In the genomic region with DNA sequence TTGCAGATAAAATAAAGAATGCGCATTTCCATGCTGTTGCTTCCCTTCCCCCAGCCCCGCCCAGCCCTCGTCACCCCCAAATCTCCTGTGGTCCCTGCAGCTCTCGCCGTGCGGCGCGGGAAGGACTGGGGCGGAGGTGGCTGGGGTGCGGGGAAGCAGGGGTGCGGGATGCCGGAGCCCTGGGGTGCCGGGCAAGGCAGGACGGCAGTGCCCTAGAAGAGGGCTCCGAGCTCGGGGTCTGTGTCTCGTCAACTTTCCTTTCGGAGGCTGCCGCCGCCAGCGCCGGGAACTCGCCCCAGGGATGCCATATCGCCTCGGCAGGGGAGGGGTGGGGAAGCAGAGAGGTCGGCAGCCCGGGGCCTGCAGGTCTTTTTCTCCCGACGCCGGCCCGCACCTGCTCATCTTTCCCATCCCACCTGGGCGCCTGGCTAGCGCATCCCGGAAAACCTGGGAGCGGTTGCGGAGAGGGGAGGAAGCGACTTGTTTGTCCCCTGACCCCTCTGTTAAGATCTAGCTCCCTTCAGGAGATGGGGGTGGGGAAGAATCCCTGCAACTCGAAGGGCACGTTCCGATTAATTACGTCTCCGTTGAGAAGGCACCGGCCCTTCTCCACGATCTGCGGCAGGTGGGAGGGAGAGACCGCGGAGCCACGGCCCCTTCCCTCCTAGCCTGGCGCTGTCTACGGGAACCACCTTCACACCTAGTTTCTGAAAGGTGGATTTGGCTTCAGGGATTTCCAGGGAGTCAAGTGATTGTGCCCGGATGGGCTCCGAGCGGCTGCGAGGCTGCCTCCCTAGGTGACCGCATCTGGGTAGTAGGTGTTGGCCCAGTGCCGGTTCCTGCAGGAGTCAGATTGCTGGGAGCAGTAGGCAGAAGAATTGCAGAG, we compare ENCODE assay signal across 8 cellular contexts. TPM values are rescaled to one million over a fixed set of nuclear protein-coding genes. Genes with fewer than 3 reads are reported as not detected.
DNase-seq lines count a peak whose midpoint lies in the region; ATAC-seq and TF ChIP-seq lines count a peak whose summit lies in the region.

No MANE protein-coding gene starts in this region.

- H3K27ac ChIP-seq in esophagus (ENCODE audit: low read depth in 2 of 2, low read length in 1 of 2) = no peak overlapping the region
- H3K27ac ChIP-seq in CD8-positive, alpha-beta T cell (ENCODE audit: low read depth, low read length) = no peak overlapping the region

- H3K4me1 ChIP-seq in esophagus (ENCODE audit: control insufficient read depth in 2 of 2, insufficient read depth in 2 of 2, low read length in 1 of 2) = peaks cover 5 to 8% of the 10 kb centered on the region in 2 donors
- H3K4me1 ChIP-seq in CD8-positive, alpha-beta T cell (ENCODE audit: insufficient read depth, low read length) = no peaks in the 10 kb centered on the region

- no peaks in the 10 kb centered on the region for H3K36me3 Mint-ChIP-seq in CD8-positive, alpha-beta T cell

- no peaks in the 10 kb centered on the region for H3K9me3 ChIP-seq in esophagus (ENCODE audit: control insufficient read depth in 2 of 2, insufficient read depth in 1 of 2, low read depth in 1 of 2, low read length in 1 of 2)
- no peaks in the 10 kb centered on the region for H3K9me3 ChIP-seq in CD8-positive, alpha-beta T cell (ENCODE audit: low read length)

- TF ChIP-seq CTCF in omental fat pad (IDR thresholded peaks at IDR 0.05) = no peak
- no peak for TF ChIP-seq CTCF in CD8-positive, alpha-beta T cell (IDR thresholded peaks at IDR 0.05)

- H3K9me3 Mint-ChIP-seq in CD8-positive, alpha-beta T cell = peaks cover 3% of the 10 kb centered on the region

- H3K27ac Mint-ChIP-seq in CD8-positive, alpha-beta T cell = no peak overlapping the region

- CTCF ChIA-PET in CD8-positive, alpha-beta T cell (lab: Charles Lee) = no interaction called here

- H3K4me3 ChIP-seq in esophagus (ENCODE audit: low read depth in 1 of 2, low read length in 2 of 2) = peak overlapping the region; percentile 40 to 43
- no peak overlapping the region for H3K4me3 ChIP-seq in CD8-positive, alpha-beta T cell (ENCODE audit: low read depth, low read length)

- no peaks in the 10 kb centered on the region for H3K36me3 ChIP-seq in esophagus (ENCODE audit: control insufficient read depth in 2 of 2, insufficient read depth in 2 of 2, low read length in 1 of 2)
- H3K36me3 ChIP-seq in CD8-positive, alpha-beta T cell (ENCODE audit: insufficient read depth, low read length) = no peaks in the 10 kb centered on the region

- H3K4me1 Mint-ChIP-seq in CD8-positive, alpha-beta T cell (ENCODE audit: low read depth) = no peaks in the 10 kb centered on the region

- DNase-seq in DMS 273 (lab: John Stamatoyannopoulos, UW; ENCODE audit: unreplicated experiment) (peak; percentile 80), NCI-H1105 (lab: John Stamatoyannopoulos, UW) (peak; percentile 79), omental fat pad (ENCODE audit: low spot score) (peak; percentile 26), OCI-M2 (lab: John Stamatoyannopoulos, UW; ENCODE audit: unreplicated experiment) (no peak)
- DNase-seq in stimulated activated CD4-positive, alpha-beta T cell treated with anti-CD3 and anti-CD28 coated beads, Interleukin-1b, Interleukin-23, amount 100 ng/mL, for 48 hours = no peak
- DNase-seq in CD8-positive, alpha-beta T cell = no peak

- peak; percentile 60 for ATAC-seq in omental fat pad (ENCODE audit: low FRiP score)
- no peak for ATAC-seq in CD8-positive, alpha-beta T cell
- ATAC-seq in GM21786 (IDR thresholded peaks at IDR 0.05; ENCODE audit: unreplicated experiment) = no peak

- peaks cover 0 to 15% of the 10 kb centered on the region in 2 donors for H3K27me3 ChIP-seq in esophagus (ENCODE audit: control insufficient read depth in 1 of 2, insufficient read depth in 2 of 2, low read length in 2 of 2)
- H3K27me3 ChIP-seq in CD8-positive, alpha-beta T cell (ENCODE audit: insufficient read depth, low read length) = peaks cover 3% of the 10 kb centered on the region

- H3K27me3 Mint-ChIP-seq in CD8-positive, alpha-beta T cell (ENCODE audit: low read depth) = peaks cover 18% of the 10 kb centered on the region

- POLR2A ChIA-PET in CD8-positive, alpha-beta T cell (lab: Charles Lee) = no interaction called here

- intact Hi-C loops in CD8-positive, alpha-beta T cell (cut with DNase I, micrococcal nuclease) = no loop called here

- 2 to 5% methylated on average over 55 to 56 of the region's 56 CpGs for WGBS in esophagus, 2 donors

- H3K4me3 Mint-ChIP-seq in CD8-positive, alpha-beta T cell = no peak overlapping the region

RNA-seq across cellular contexts. Expression of a gene that starts 0.6 kb away (rescaled TPM):
- polyA plus RNA-seq in esophagus = 1 to 10 TPM in 1 of 2 donors, under 1 TPM in 1; 0.28 to 1.2 TPM
- total RNA-seq in omental fat pad = 1 to 10 TPM; 1.1 to 3.6 (median 1.5) TPM
- not detected for total RNA-seq in CD8-positive, alpha-beta T cell

Comparison
In these comparisons a context has a peak if more than half of its experiments do, and no peak if none do; other contexts are left out.
1. DNase-seq: peak in DMS 273 (single experiment), NCI-H1105 (single experiment) and omental fat pad (single experiment); none in stimulated activated CD4-positive, alpha-beta T cell treated with anti-CD3 and anti-CD28 coated beads, Interleukin-1b, Interleukin-23, amount 100 ng/mL, for 48 hours (single experiment), OCI-M2 (single experiment) and CD8-positive, alpha-beta T cell (0 of 7).